ENCODE assay signal across 31 cellular contexts in the genomic region with DNA sequence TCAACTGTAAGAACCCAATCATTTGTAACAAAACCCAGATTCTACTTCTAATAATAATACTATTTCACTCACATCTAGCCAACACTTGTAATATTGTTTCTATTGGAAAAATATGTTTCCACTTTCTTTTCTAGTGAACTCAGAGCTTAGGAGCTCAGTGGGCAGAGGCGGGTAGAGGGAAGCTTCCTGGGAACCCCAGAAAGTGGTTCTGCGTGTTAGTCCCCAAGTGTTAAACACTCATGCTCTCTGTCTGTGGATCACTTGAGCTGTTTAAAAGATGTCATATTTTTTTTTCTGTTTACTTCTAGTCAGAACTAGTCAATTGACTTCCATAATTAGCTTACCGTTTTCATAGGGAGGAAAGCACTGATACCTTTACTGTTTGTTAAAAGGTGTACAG. TPM values are rescaled to one million over a fixed set of nuclear protein-coding genes. Genes with fewer than 3 reads are reported as not detected.
DNase-seq lines count a peak whose midpoint lies in the region; ATAC-seq and TF ChIP-seq lines count a peak whose summit lies in the region.
"Had no signal": no experiment of that assay in that cellular context is flagged by ENCODE, and none has a peak within 500 bp of the region (broad histone marks: within the 10 kb centered on the region; RNA-seq: fewer than 3 reads in every experiment).

No MANE protein-coding gene starts in this region.

- no peak overlapping the region for H3K4me3 ChIP-seq in heart left ventricle
- no peak overlapping the region for H3K4me3 ChIP-seq in right atrium auricular region
- H3K4me3 ChIP-seq in coronary artery = no peak overlapping the region
- no peak overlapping the region for H3K4me3 ChIP-seq in neutrophil (ENCODE audit: low read depth in 1 of 2, low read length in 1 of 2)
- H3K4me3 ChIP-seq: gastroesophageal sphincter, mucosa of descending colon, PC-9, stomach, transverse colon had no signal

- H3K27ac ChIP-seq in heart left ventricle (peak overlapping the region in 7 of 12 donors; percentile 26 to 57 (median 49)), right atrium auricular region (no peak overlapping the region), coronary artery (peak overlapping the region; percentile 46 to 52), neutrophil (peak overlapping the region; percentile 59)
- H3K27ac ChIP-seq: 22Rv1, parathyroid adenoma, PC-9 had no signal

- TF ChIP-seq POLR2A in heart left ventricle (IDR thresholded peaks at IDR 0.05) = no peak

- no peak for ATAC-seq in heart left ventricle
- ATAC-seq in GM18858 (IDR thresholded peaks at IDR 0.05; ENCODE audit: unreplicated experiment) = no peak
- ATAC-seq: activated naive CD8-positive, alpha-beta T cell treated with anti-CD3 and anti-CD28 coated beads, Interleukin-2, amount 50 U/mL, for 24 hours; activated T-cell treated with anti-CD3 and anti-CD28 coated beads, Interleukin-2, amount 50 U/mL, for 4 hours; gastroesophageal sphincter; left cardiac atrium; mucosa of descending colon; WTC11 had no signal

- no peak overlapping the region for H3K4me3 Mint-ChIP-seq in activated T-helper 1 cell treated with anti-CD3 and anti-CD28 coated beads, Interleukin-12 subunit alpha, Interleukin-12 subunit beta, Interleukin-2, Interleukin-4 antibody, amounts not matched to agents 30 ng/mL and 10 ng/mL and 1 ng/mL, durations not matched to agents 14 hours and 24 hours and 36 hours
- H3K4me3 Mint-ChIP-seq: activated naive CD8-positive, alpha-beta T cell treated with anti-CD3 and anti-CD28 coated beads, Interleukin-2, amount 50 U/mL, for 24 hours; activated T-cell treated with anti-CD3 and anti-CD28 coated beads, Interleukin-2, amount 50 U/mL, for 4 hours; neural crest cell; WTC11 had no signal

- H3K27me3 ChIP-seq in heart left ventricle (no peaks in the 10 kb centered on the region), right atrium auricular region (no peaks in the 10 kb centered on the region), neutrophil (no peaks in the 10 kb centered on the region)
- H3K27me3 ChIP-seq: gastroesophageal sphincter, stomach, transverse colon had no signal

- no peak overlapping the region for H3K27ac Mint-ChIP-seq in activated T-helper 1 cell treated with anti-CD3 and anti-CD28 coated beads, Interleukin-12 subunit alpha, Interleukin-12 subunit beta, Interleukin-2, Interleukin-4 antibody, amounts not matched to agents 30 ng/mL and 10 ng/mL and 1 ng/mL, durations not matched to agents 14 hours and 24 hours and 36 hours
- H3K27ac Mint-ChIP-seq: activated naive CD8-positive, alpha-beta T cell treated with anti-CD3 and anti-CD28 coated beads, Interleukin-2, amount 50 U/mL, for 24 hours; WTC11 had no signal

- no peaks in the 10 kb centered on the region for H3K9me3 Mint-ChIP-seq in activated T-helper 1 cell treated with anti-CD3 and anti-CD28 coated beads, Interleukin-12 subunit alpha, Interleukin-12 subunit beta, Interleukin-2, Interleukin-4 antibody, amounts not matched to agents 30 ng/mL and 10 ng/mL and 1 ng/mL, durations not matched to agents 14 hours and 24 hours and 36 hours
- H3K9me3 Mint-ChIP-seq: activated naive CD8-positive, alpha-beta T cell treated with anti-CD3 and anti-CD28 coated beads, Interleukin-2, amount 50 U/mL, for 24 hours; activated T-cell treated with anti-CD3 and anti-CD28 coated beads, Interleukin-2, amount 50 U/mL, for 4 hours; neural crest cell had no signal

- peaks cover 16% of the 10 kb centered on the region for H3K36me3 Mint-ChIP-seq in activated T-helper 1 cell treated with anti-CD3 and anti-CD28 coated beads, Interleukin-12 subunit alpha, Interleukin-12 subunit beta, Interleukin-2, Interleukin-4 antibody, amounts not matched to agents 30 ng/mL and 10 ng/mL and 1 ng/mL, durations not matched to agents 14 hours and 24 hours and 36 hours (ENCODE audit: low read depth)

- no peak for TF ChIP-seq CTCF in heart left ventricle (IDR thresholded peaks at IDR 0.05)
- no peak for TF ChIP-seq CTCF in right atrium auricular region (IDR thresholded peaks at IDR 0.05)
- TF ChIP-seq CTCF in coronary artery (IDR thresholded peaks at IDR 0.05) = no peak
- TF ChIP-seq CTCF in neutrophil (IDR thresholded peaks at IDR 0.05) = no peak

- 59 to 78% (median 61%) methylated on average over 3 of the region's 3 CpGs for WGBS in heart left ventricle, 4 donors

- H3K4me1 ChIP-seq in heart left ventricle (peaks cover 3 to 66% (median 47%) of the 10 kb centered on the region in 12 donors), right atrium auricular region (peaks cover 0 to 35% of the 10 kb centered on the region in 2 donors), neutrophil (ENCODE audit: control insufficient read depth in 1 of 2, insufficient read depth in 1 of 2, low read depth in 1 of 2, low read length in 1 of 2) (peaks cover 77 to 79% of the 10 kb centered on the region in 2 experiments)

- intact Hi-C loops in heart left ventricle (cut with DNase I) = loop anchor here in 1 of 10 donors (5.0 kb wide), 1 partner anchor 109 kb away; no protein-coding TSS in a partner anchor
- intact Hi-C loops in activated T-helper 1 cell treated with anti-CD3 and anti-CD28 coated beads, Interleukin-12 subunit alpha, Interleukin-12 subunit beta, Interleukin-2, Interleukin-4 antibody, amounts not matched to agents 30 ng/mL and 10 ng/mL and 1 ng/mL, durations not matched to agents 14 hours and 24 hours and 36 hours (cut with micrococcal nuclease) = no loop called here

- H3K4me1 Mint-ChIP-seq in activated T-helper 1 cell treated with anti-CD3 and anti-CD28 coated beads, Interleukin-12 subunit alpha, Interleukin-12 subunit beta, Interleukin-2, Interleukin-4 antibody, amounts not matched to agents 30 ng/mL and 10 ng/mL and 1 ng/mL, durations not matched to agents 14 hours and 24 hours and 36 hours (ENCODE audit: low read depth) = peaks cover 39% of the 10 kb centered on the region

- H3K9me3 ChIP-seq in heart left ventricle = no peaks in the 10 kb centered on the region
- H3K9me3 ChIP-seq in right atrium auricular region = no peaks in the 10 kb centered on the region
- H3K9me3 ChIP-seq in neutrophil = no peaks in the 10 kb centered on the region
- H3K9me3 ChIP-seq: gastroesophageal sphincter, mucosa of descending colon, SK-N-SH, stomach, transverse colon had no signal

- H3K36me3 ChIP-seq in heart left ventricle (peaks cover 0 to 11% (median 0%) of the 10 kb centered on the region in 9 donors), right atrium auricular region (no peaks in the 10 kb centered on the region), neutrophil (peaks cover 3% of the 10 kb centered on the region)
- H3K36me3 ChIP-seq: gastroesophageal sphincter, transverse colon had no signal

- no peaks in the 10 kb centered on the region for H3K27me3 Mint-ChIP-seq in activated T-helper 1 cell treated with anti-CD3 and anti-CD28 coated beads, Interleukin-12 subunit alpha, Interleukin-12 subunit beta, Interleukin-2, Interleukin-4 antibody, amounts not matched to agents 30 ng/mL and 10 ng/mL and 1 ng/mL, durations not matched to agents 14 hours and 24 hours and 36 hours (ENCODE audit: insufficient read depth)
- H3K27me3 Mint-ChIP-seq: activated naive CD8-positive, alpha-beta T cell treated with anti-CD3 and anti-CD28 coated beads, Interleukin-2, amount 50 U/mL, for 24 hours; CD4-positive, CD25-positive, alpha-beta regulatory T cell had no signal

- DNase-seq in heart left ventricle (no peak), right atrium auricular region (ENCODE audit: low spot score) (no peak), coronary artery (ENCODE audit: low spot score) (no peak), NCI-H2196 treated with DMSO at 0.1 percent for 48 hours (lab: John Stamatoyannopoulos, UW; ENCODE audit: unreplicated experiment) (no peak), Ammon's horn (ENCODE audit: low spot score) (no peak)
- DNase-seq in activated T-helper 1 cell treated with anti-CD3 and anti-CD28 coated beads, Interleukin-12 subunit alpha, Interleukin-12 subunit beta, Interleukin-2, Interleukin-4 antibody, amounts not matched to agents 30 ng/mL and 10 ng/mL and 1 ng/mL, durations not matched to agents 14 hours and 24 hours and 36 hours (ENCODE audit: low spot score) = no peak
- DNase-seq: activated CD4-positive, alpha-beta T cell treated with anti-CD3 and anti-CD28 coated beads, Interleukin-2, amount 50 U/mL, for 1 hour; activated naive CD8-positive, alpha-beta T cell treated with anti-CD3 and anti-CD28 coated beads, Interleukin-2, amount 50 U/mL, for 24 hours; activated T-cell treated with anti-CD3 and anti-CD28 coated beads, Interleukin-2, amount 50 U/mL, for 4 hours; CD4-positive, CD25-positive, alpha-beta regulatory T cell; hippocampal formation; KBM-7; left cardiac atrium; mucosa of descending colon; NCI-H1092; NCI-H187 treated with DMSO at 0.1 percent for 48 hours; NCI-H526; NK-92 treated with Interleukin-12 subunit alpha and Interleukin-12 subunit beta, amount 100 ng/mL, for 24 hours; PC-9; retina; SK-N-SH; stimulated activated CD4-positive, alpha-beta T cell treated with anti-CD3 and anti-CD28 coated beads, Interleukin-2, amount 100 ng/mL, for 24 hours; stomach; transverse colon had no signal

RNA-seq across cellular contexts. Expression of gene SNX18, which starts 20.6 kb away (rescaled TPM):
- total RNA-seq in heart left ventricle (10 to 100 TPM; 18.8 to 39.6 (median 23.4) TPM), right atrium auricular region (10 to 100 TPM; 15.8 to 22.2 TPM)
- 10 to 100 TPM in 1 of 2 donors, 1 to 10 TPM in 1; 4.1 to 16.7 TPM for polyA plus RNA-seq in heart left ventricle
- total RNA-seq in activated T-helper 1 cell treated with anti-CD3 and anti-CD28 coated beads, Interleukin-12 subunit alpha, Interleukin-12 subunit beta, Interleukin-2, Interleukin-4 antibody, amounts not matched to agents 30 ng/mL and 10 ng/mL and 1 ng/mL, durations not matched to agents 14 hours and 24 hours and 36 hours = 25.4 and 27.9 TPM in 2 replicates

Comparison
In these comparisons a context has a peak if more than half of its experiments do, and no peak if none do; other contexts are left out.
1. H3K27ac ChIP-seq: peak in heart left ventricle (7 of 12), coronary artery (2 of 2) and neutrophil (single experiment); none in right atrium auricular region (0 of 2).